ENCODE assay signal across 21 cellular contexts in the genomic region with DNA sequence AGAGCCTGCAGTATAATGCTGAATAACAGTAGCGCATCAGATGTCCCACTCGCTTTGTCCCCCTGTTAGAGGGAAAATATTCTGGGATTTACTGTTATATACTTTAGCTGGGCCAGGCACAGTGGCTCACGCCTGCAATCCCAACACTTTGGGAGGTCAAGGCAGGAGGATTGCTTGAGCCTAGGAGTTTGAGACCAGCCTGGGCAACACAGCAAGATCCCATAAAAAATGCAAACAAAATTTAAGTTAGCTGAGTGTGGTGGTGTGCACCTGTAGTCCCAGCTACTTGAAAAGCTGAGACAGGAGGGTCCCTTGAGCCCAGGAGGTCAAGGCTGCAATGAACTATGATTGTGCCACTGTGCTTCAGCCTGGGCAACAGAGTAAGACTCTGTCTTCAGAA. TPM values are rescaled to one million over a fixed set of nuclear protein-coding genes. Genes with fewer than 3 reads are reported as not detected.
"Had no signal": no experiment of that assay in that cellular context is flagged by ENCODE, and none has a peak within 500 bp of the region (broad histone marks: within the 10 kb centered on the region; RNA-seq: fewer than 3 reads in every experiment).

No MANE protein-coding gene starts in this region.

RNA-seq across cellular contexts. Expression of a gene that starts 22.3 kb away (rescaled TPM):
- total RNA-seq: activated naive CD4-positive, alpha-beta T cell treated with anti-CD3 and anti-CD28 coated beads for 36 hours; activated naive CD4-positive, alpha-beta T cell treated with anti-CD3 and anti-CD28 coated beads, Interleukin-2, amount 50 U/mL, for 72 hours; activated naive CD8-positive, alpha-beta T cell treated with anti-CD3 and anti-CD28 coated beads for 36 hours; activated naive CD8-positive, alpha-beta T cell treated with anti-CD3 and anti-CD28 coated beads, Interleukin-2, amount 10 ng/mL, durations not matched to agents 7 days and 5 days; activated T-cell treated with anti-CD3 and anti-CD28 coated beads, Interleukin-2, amount 50 U/mL, for 4 hours; activated T-cell treated with anti-CD3 and anti-CD28 coated beads, Interleukin-2, amount 50 U/mL, for 72 hours; activated T-helper 1 cell treated with anti-CD3 and anti-CD28 coated beads, Interleukin-12 subunit alpha, Interleukin-12 subunit beta, Interleukin-2, Interleukin-4 antibody, amounts not matched to agents 30 ng/mL and 10 ng/mL and 1 ng/mL, durations not matched to agents 14 hours and 24 hours and 36 hours; activated T-helper 17 cell treated with anti-CD3 and anti-CD28 coated beads, Interleukin-2, amount 50 U/mL, for 72 hours; activated T-helper 2 cell treated with anti-CD3 and anti-CD28 coated beads, Interferon-gamma antibody, Interleukin-2, Interleukin-4, amounts not matched to agents 10 μg/mL and 5 μg/mL and 100 μg/mL, durations not matched to agents 14 hours and 24 hours and 36 hours; adrenal gland; aorta; ascending aorta; astrocyte; body of pancreas; breast epithelium; bronchial epithelial cell; cardiac muscle cell; cardiac septum; cerebellum; chondrocyte had no signal
- polyA plus RNA-seq: adipose tissue, adrenal gland, aorta, cardiac muscle cell had no signal
